7 cellular contexts compared by ENCODE assay signal in the genomic region with DNA sequence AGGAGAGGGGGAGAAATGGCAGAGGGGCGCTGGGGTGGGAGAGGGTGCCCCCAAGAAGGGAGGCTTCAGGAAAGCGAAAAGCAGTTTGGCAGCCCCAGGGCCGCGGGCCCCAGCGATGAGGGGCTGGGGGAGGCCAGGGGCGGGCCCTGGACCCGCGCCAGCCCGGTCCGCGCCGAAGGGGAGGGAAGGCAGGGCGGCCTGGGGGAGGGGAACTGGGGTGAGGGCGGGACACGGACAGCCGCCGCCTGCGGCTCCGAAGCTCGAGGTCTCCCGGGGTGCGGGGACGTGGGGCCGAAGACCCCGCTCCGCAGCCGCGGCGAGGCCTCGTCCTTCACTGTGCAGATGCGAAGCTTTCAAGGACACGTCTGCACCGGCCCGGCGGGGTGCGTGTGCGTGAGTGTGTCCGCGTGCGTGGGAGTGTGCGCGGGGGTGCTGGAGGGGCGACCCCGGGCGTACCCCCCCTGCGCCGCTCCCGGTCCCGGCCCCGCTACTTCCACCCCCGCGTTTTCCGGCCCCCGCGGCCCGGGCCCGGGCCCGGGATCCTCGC. TPM values are rescaled to one million over a fixed set of nuclear protein-coding genes. Genes with fewer than 3 reads are reported as not detected.
DNase-seq lines count a peak whose midpoint lies in the region; TF ChIP-seq lines count a peak whose summit lies in the region.

No MANE protein-coding gene starts in this region.

- H3K9ac ChIP-seq in liver (ENCODE audit: low read depth in 1 of 2, low read length in 2 of 2), result no peak overlapping the region

- in situ Hi-C loops in GM13977 (cut with MboI; ENCODE audit: low pct_unique_long_range_greater_than_20kb, low sequenced_read_pairs, unreplicated experiment), result no loop called here

- H3K27me3 ChIP-seq in liver (ENCODE audit: control insufficient read depth in 4 of 4, insufficient read depth in 4 of 4, low read length in 3 of 4), result no peaks in the 10 kb centered on the region

- DNase-seq in GM13977 (ENCODE audit: low spot score) (peak; percentile 60), NCI-H345 (lab: John Stamatoyannopoulos, UW) (peak; percentile 82), epidermal melanocyte (ENCODE audit: insufficient read length, low spot score) (no peak), NCI-H128 (lab: John Stamatoyannopoulos, UW; ENCODE audit: unreplicated experiment) (no peak)

- H3K27ac ChIP-seq in liver (ENCODE audit: low read depth in 1 of 2, low read length in 2 of 2), result peak overlapping the region; percentile 47 to 52
- peak overlapping the region; percentile 80 for H3K27ac ChIP-seq in temporal lobe (ENCODE audit: low read depth, low read length)

- peak overlapping the region; percentile 54 to 78 (median 60) for H3K4me3 Mint-ChIP-seq in brain

- WGBS in liver, result 3% methylated on average over 59 of the region's 59 CpGs

- peaks cover 6% of the 10 kb centered on the region for H3K27me3 Mint-ChIP-seq in brain

- H3K36me3 Mint-ChIP-seq in brain, result no peaks in the 10 kb centered on the region

- no peak for TF ChIP-seq RAD21 in liver (IDR thresholded peaks at IDR 0.05)

- H3K27ac Mint-ChIP-seq in brain, result peak overlapping the region in 1 of 5 experiments; percentile 86

- peaks cover 9 to 28% (median 14%) of the 10 kb centered on the region in 4 donors for H3K4me1 ChIP-seq in liver (ENCODE audit: control insufficient read depth in 4 of 4, insufficient read depth in 4 of 4, low read length in 3 of 4)

- no peaks in the 10 kb centered on the region for H3K9me3 Mint-ChIP-seq in brain

- peaks cover 43% of the 10 kb centered on the region for H3K4me1 Mint-ChIP-seq in brain

- H3K4me3 ChIP-seq in liver (ENCODE audit: low read depth in 1 of 3, low read length in 3 of 3), result peak overlapping the region; percentile 51 to 97 (median 67)

- no peaks in the 10 kb centered on the region for H3K36me3 ChIP-seq in liver (ENCODE audit: control insufficient read depth in 4 of 4, insufficient read depth in 3 of 4, low read depth in 1 of 4, low read length in 3 of 4)

- TF ChIP-seq CTCF in GM13977 (IDR thresholded peaks at IDR 0.05; ENCODE audit: extremely low read depth, insufficient read depth, missing control alignments) (no peak), brain (conservative IDR thresholded peaks at IDR 0.05) (no peak), liver (IDR thresholded peaks at IDR 0.05; ENCODE audit: low read depth, low read length, missing input control) (no peak)

- no peaks in the 10 kb centered on the region for H3K9me3 ChIP-seq in liver (ENCODE audit: control insufficient read depth in 4 of 4, low read length in 3 of 4)

TF ChIP-seq in liver, 16 proteins besides CTCF, POLR2A, EP300 and RAD21:
- TF ChIP-seq YY1 (IDR thresholded peaks at IDR 0.05) (no peak), SP1 (IDR thresholded peaks at IDR 0.05) (no peak), HNF4G (IDR thresholded peaks at IDR 0.05) (no peak), EGR1 (IDR thresholded peaks at IDR 0.05; ENCODE audit: low read depth in 2 of 2) (no peak), JUND (IDR thresholded peaks at IDR 0.05) (no peak), FOXA1 (IDR thresholded peaks at IDR 0.05) (no peak)
- TF ChIP-seq, protein P1, sequence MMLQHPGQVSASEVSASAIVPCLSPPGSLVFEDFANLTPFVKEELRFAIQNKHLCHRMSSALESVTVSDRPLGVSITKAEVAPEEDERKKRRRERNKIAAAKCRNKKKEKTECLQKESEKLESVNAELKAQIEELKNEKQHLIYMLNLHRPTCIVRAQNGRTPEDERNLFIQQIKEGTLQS (IDR thresholded peaks at IDR 0.05), result no peak
- TF ChIP-seq, protein P2, sequence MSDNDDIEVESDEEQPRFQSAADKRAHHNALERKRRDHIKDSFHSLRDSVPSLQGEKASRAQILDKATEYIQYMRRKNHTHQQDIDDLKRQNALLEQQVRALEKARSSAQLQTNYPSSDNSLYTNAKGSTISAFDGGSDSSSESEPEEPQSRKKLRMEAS (IDR thresholded peaks at IDR 0.05), result no peak

RNA-seq across cellular contexts. Expression of a gene that starts 1.3 kb away (rescaled TPM):
- polyA plus RNA-seq in brain (ENCODE audit: insufficient read depth, low read depth, low replicate concordance) (27.7 TPM), liver (1 to 10 TPM; 3.5 to 4.3 TPM)
- total RNA-seq in liver (10 to 100 TPM; 11.9 to 24.2 TPM), temporal lobe (39.8 TPM)

Comparison
In these comparisons a context has a peak if more than half of its experiments do, and no peak if none do; other contexts are left out.
1. DNase-seq: peak in GM13977 (single experiment) and NCI-H345 (single experiment); none in epidermal melanocyte (single experiment) and NCI-H128 (single experiment).